In the genomic region with DNA sequence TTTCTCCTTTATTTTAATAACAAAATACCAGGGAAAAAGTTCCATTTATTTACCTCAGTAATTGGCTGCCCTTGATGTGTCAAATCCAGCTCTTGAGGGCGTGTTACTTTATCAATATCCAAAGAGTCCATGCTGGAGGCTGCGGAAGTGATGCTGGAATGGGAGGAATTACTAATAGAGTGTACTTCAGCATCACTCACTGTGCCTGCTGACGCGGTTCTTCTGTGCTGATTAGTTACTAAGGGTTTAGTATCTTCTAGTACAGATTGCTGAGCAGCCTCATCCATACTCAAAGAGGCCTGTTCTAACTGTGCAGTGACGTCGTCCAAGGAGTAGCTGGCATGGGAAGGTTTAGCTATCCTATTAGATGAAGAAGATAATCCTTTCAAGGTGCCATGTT, we compare ENCODE assay signal across 21 cellular contexts.
"Had no signal": no experiment of that assay in that cellular context is flagged by ENCODE, and none has a peak within 500 bp of the region (broad histone marks: within the 10 kb centered on the region; RNA-seq: fewer than 3 reads in every experiment).

No MANE protein-coding gene starts in this region.

- ATAC-seq: gastrocnemius medialis; left cardiac atrium; lower lobe of right lung; natural killer cell; psoas muscle; stimulated activated naive B cell treated with anti-CD40 and anti-IgM and Interleukin-4, amounts not matched to agents 10 μg/mL and 1 μg/mL and 100 μg/mL, for 72 hours had no signal

- H3K27ac ChIP-seq: gastrocnemius medialis, left ventricle myocardium inferior, lower lobe of right lung, neural progenitor cell, psoas muscle, skin epidermis, thoracic aorta, tibial nerve, upper lobe of left lung had no signal

- FAIRE-seq: urothelium cell line had no signal

- H3K9ac ChIP-seq: neural progenitor cell had no signal

- H2AFZ ChIP-seq: neural progenitor cell had no signal

- H3K9me3 ChIP-seq: gastrocnemius medialis, left ventricle myocardium inferior, lower lobe of right lung, psoas muscle, thoracic aorta, tibial nerve, upper lobe of left lung had no signal

- DNase-seq: cerebellar nuclear complex; cortex of kidney; effector CD4-positive, alpha-beta T cell; gastrocnemius medialis; head of caudate nucleus; kidney; left cardiac atrium; left ventricle myocardium inferior; lower lobe of right lung; natural killer cell; psoas muscle; right cardiac atrium; stimulated activated CD4-positive, alpha-beta T cell treated with anti-CD3 and anti-CD28 coated beads, Interleukin-15, amount 100 ng/mL, for 24 hours; stimulated activated CD4-positive, alpha-beta T cell treated with anti-CD3 and anti-CD28 coated beads, Interleukin-2, amount 100 ng/mL, for 48 hours; stimulated activated naive B cell treated with anti-CD40 and anti-IgM and Interleukin-4, amounts not matched to agents 10 μg/mL and 1 μg/mL and 100 μg/mL, for 72 hours; upper lobe of left lung had no signal

- H3K4me3 ChIP-seq: gastrocnemius medialis, left ventricle myocardium inferior, lower lobe of right lung, neural progenitor cell, psoas muscle, skin epidermis, thoracic aorta, tibial nerve, upper lobe of left lung had no signal

- H3K4me1 ChIP-seq: lower lobe of right lung, psoas muscle had no signal

- H3K27me3 ChIP-seq: gastrocnemius medialis, neural progenitor cell, tibial nerve, upper lobe of left lung had no signal

- H3K4me2 ChIP-seq: neural progenitor cell had no signal
